In genomic region chr2:65227471-65228248, GRCh38 we compare ENCODE assay signal across 8 cellular contexts. TPM values are rescaled to one million over a fixed set of nuclear protein-coding genes. Genes with fewer than 3 reads are reported as not detected.
DNase-seq lines count a peak whose midpoint lies in the region; ATAC-seq and TF ChIP-seq lines count a peak whose summit lies in the region.

ACTR2 (plus strand) TSS chr2:65227831; CDS start chr2:65227910, 79 bp downstream.

- H3K9me3 ChIP-seq in osteoblast (ENCODE audit: low read depth, low read length) (no peaks in the 10 kb centered on the region), thoracic aorta (no peaks in the 10 kb centered on the region)

- H3K9me3 Mint-ChIP-seq in activated naive CD8-positive, alpha-beta T cell (ENCODE audit: low read depth) = no peaks in the 10 kb centered on the region

- ATAC-seq in HG02623 (IDR thresholded peaks at IDR 0.05; ENCODE audit: unreplicated experiment) (peak; percentile 84), thoracic aorta (ENCODE audit: insufficient number of reproducible peaks, low FRiP score, low read depth) (peak; percentile 81)

- peaks cover 40% of the 10 kb centered on the region for H3K4me1 ChIP-seq in osteoblast (ENCODE audit: insufficient read depth, low read length)
- H3K4me1 ChIP-seq in thoracic aorta (ENCODE audit: control insufficient read depth in 1 of 2, low read depth in 2 of 2) = peaks cover 45 to 48% of the 10 kb centered on the region in 2 donors

- H3K4me2 ChIP-seq in osteoblast (ENCODE audit: insufficient read depth, low read length) = peak within 1 kb of the TSS; percentile 93

- no peaks in the 10 kb centered on the region for H3K27me3 ChIP-seq in osteoblast (ENCODE audit: insufficient read depth, low read length)
- H3K27me3 ChIP-seq in thoracic aorta (replicated peaks; ENCODE audit: insufficient read depth) = no peaks in the 10 kb centered on the region

- H3K4me1 Mint-ChIP-seq in activated naive CD8-positive, alpha-beta T cell (ENCODE audit: low read depth) = peaks cover 38% of the 10 kb centered on the region

- TF ChIP-seq CTCF in GM10248 (IDR thresholded peaks at IDR 0.05; ENCODE audit: control extremely low read depth, extremely low read depth, low read depth, missing control alignments) (no peak), osteoblast (IDR thresholded peaks at IDR 0.05; ENCODE audit: extremely low read depth, low read depth, low read length) (no peak), thoracic aorta (IDR thresholded peaks at IDR 0.05) (no peak)

- peak within 1 kb of the TSS; percentile 98 for H3K27ac Mint-ChIP-seq in activated naive CD8-positive, alpha-beta T cell

- CTCF ChIA-PET in GM10248 (lab: Yijun Ruan, JAX) = interaction anchor here (0.8 to 3.8 kb wide), 4 partner anchors 11 to 163 kb away, joined by 3 to 14 read pairs (median 3); partner anchors contain the start of gene RAB1A

- H3K79me2 ChIP-seq in osteoblast (ENCODE audit: insufficient read depth, low read length) = peaks cover 51% of the 10 kb centered on the region

- peak; percentile 94 for DNase-seq in GM10248 (ENCODE audit: extremely low spot score)
- peak; percentile 89 for DNase-seq in NCI-H1105 (lab: John Stamatoyannopoulos, UW)
- DNase-seq in SKM-1 treated with dmso at 0.1 percent for 144 hours (lab: John Stamatoyannopoulos, UW; ENCODE audit: unreplicated experiment) = peak; percentile 98
- peak; percentile 96 for DNase-seq in glomerular visceral epithelial cell (ENCODE audit: extremely low spot score)
- peak; percentile 96 for DNase-seq in osteoblast (ENCODE audit: insufficient read length, low spot score, missing footprints)
- DNase-seq in thoracic aorta (ENCODE audit: low spot score) = peak; percentile 77

- H4K20me1 ChIP-seq in osteoblast (ENCODE audit: insufficient read depth, low read length) = peaks cover 3% of the 10 kb centered on the region

- H3K4me3 Mint-ChIP-seq in activated naive CD8-positive, alpha-beta T cell = peak within 1 kb of the TSS; percentile 99

- peak within 1 kb of the TSS; percentile 100 for H3K4me3 ChIP-seq in osteoblast (ENCODE audit: insufficient read depth, low read length)
- H3K4me3 ChIP-seq in thoracic aorta = peak within 1 kb of the TSS; percentile 100

- H3K36me3 ChIP-seq in osteoblast (ENCODE audit: insufficient read depth, low read length) = peaks cover 10% of the 10 kb centered on the region
- no peaks in the 10 kb centered on the region for H3K36me3 ChIP-seq in thoracic aorta

- peaks cover 5% of the 10 kb centered on the region for H3K36me3 Mint-ChIP-seq in activated naive CD8-positive, alpha-beta T cell

- H3K27ac ChIP-seq in osteoblast (ENCODE audit: low read depth, low read length) (peak within 1 kb of the TSS; percentile 90), thoracic aorta (peak within 1 kb of the TSS; percentile 94 to 100)

- POLR2A ChIA-PET in GM10248 (lab: Yijun Ruan, JAX) = interaction anchor here (0.5 to 2.1 kb wide), 12 partner anchors 8 to 934 kb away, joined by 3 to 22 read pairs (median 4); partner anchors contain the start of genes CEP68, RAB1A and SPRED2

- H3K27me3 Mint-ChIP-seq in activated naive CD8-positive, alpha-beta T cell = no peaks in the 10 kb centered on the region

- H2AFZ ChIP-seq in osteoblast (ENCODE audit: low read length) = peak within 1 kb of the TSS; percentile 100

RNA-seq across cellular contexts. Expression of gene ACTR2, which starts in this region (rescaled TPM):
- total RNA-seq in osteoblast (110 and 114 TPM in 2 replicates), thoracic aorta (100 to 1,000 TPM in 1 of 2 donors, 10 to 100 TPM in 1; 75.9 to 131 TPM)

Comparison
In these comparisons a context has a peak if more than half of its experiments do, and no peak if none do; other contexts are left out.
1. Peak in every context shown above with its lines: DNase-seq, ATAC-seq, H3K4me3 ChIP-seq and H3K27ac ChIP-seq.